Comparison of ENCODE assay signal across 1 cellular context in genomic region chr5:98397081-98397480, GRCh38.
TF ChIP-seq lines count a peak whose summit lies in the region.

No MANE protein-coding gene starts in this region.

TF ChIP-seq in GM23338, 12 proteins besides CTCF, POLR2A, EP300 and RAD21:
- TF ChIP-seq ZNF462 (CRISPR knock-in tag; IDR thresholded peaks at IDR 0.05) = no peak
- TF ChIP-seq ZNF331 (CRISPR knock-in tag; IDR thresholded peaks at IDR 0.05; ENCODE audit: low read depth) = no peak
- no peak for TF ChIP-seq JUNB (IDR thresholded peaks at IDR 0.05; ENCODE audit: unreplicated experiment)
- TF ChIP-seq REST (IDR thresholded peaks at IDR 0.05; ENCODE audit: unreplicated experiment) = no peak
- no peak for TF ChIP-seq ZNF114 (CRISPR knock-in tag; IDR thresholded peaks at IDR 0.05)
- TF ChIP-seq ETS1 (IDR thresholded peaks at IDR 0.05) = no peak
- TF ChIP-seq POLR2AphosphoS5 (IDR thresholded peaks at IDR 0.05; ENCODE audit: low read depth) = no peak
- no peak for TF ChIP-seq STAT1 (IDR thresholded peaks at IDR 0.05; ENCODE audit: unreplicated experiment)
- TF ChIP-seq CREB1 (CRISPR knock-in tag; IDR thresholded peaks at IDR 0.05; ENCODE audit: low read depth) = no peak
- TF ChIP-seq EZH2phosphoT487 (IDR thresholded peaks at IDR 0.05; ENCODE audit: unreplicated experiment) = no peak
- no peak for TF ChIP-seq EZH2 (IDR thresholded peaks at IDR 0.05; ENCODE audit: low read depth, unreplicated experiment)
- no peak for TF ChIP-seq NANOG (IDR thresholded peaks at IDR 0.05; ENCODE audit: borderline replicate concordance)
